ENCODE assay signal across 16 cellular contexts in genomic region chr7:38907066-38907465, GRCh38. TPM values are rescaled to one million over a fixed set of nuclear protein-coding genes. Genes with fewer than 3 reads are reported as not detected.
DNase-seq lines count a peak whose midpoint lies in the region; ATAC-seq and TF ChIP-seq lines count a peak whose summit lies in the region.
"Had no signal": no experiment of that assay in that cellular context is flagged by ENCODE, and none has a peak within 500 bp of the region (broad histone marks: within the 10 kb centered on the region; RNA-seq: fewer than 3 reads in every experiment).

No MANE protein-coding gene starts in this region.

- H3K4me3 ChIP-seq in BLaER1 treated with 17β-estradiol and CSF1 and Interleukin-3, amounts not matched to agents 10 nM and 100 nM, result no peak overlapping the region; a peak in 1 of 20 replicates
- H3K4me3 ChIP-seq in CD8-positive, alpha-beta T cell (ENCODE audit: low read depth, low read length), result no peak overlapping the region
- H3K4me3 ChIP-seq in OCI-LY3 (ENCODE audit: low read length), result no peak overlapping the region
- H3K4me3 ChIP-seq in hepatocyte, result no peak overlapping the region
- no peak overlapping the region for H3K4me3 ChIP-seq in WERI-Rb-1 (ENCODE audit: low read depth, low read length)

- intact Hi-C loops in CD8-positive, alpha-beta T cell (cut with DNase I, micrococcal nuclease), result loop anchor here in 1 of 2 experiments (5.0 kb wide), 2 partner anchors 800 to 825 kb away; no protein-coding TSS in a partner anchor

- no peaks in the 10 kb centered on the region for H3K27me3 Mint-ChIP-seq in CD8-positive, alpha-beta T cell (ENCODE audit: low read depth)

- peaks cover 45% of the 10 kb centered on the region for H3K4me1 Mint-ChIP-seq in CD8-positive, alpha-beta T cell (ENCODE audit: low read depth)

- H3K9me3 ChIP-seq in BLaER1 treated with 17β-estradiol and CSF1 and Interleukin-3, amounts not matched to agents 10 nM and 100 nM (replicated peaks in 1 of 11), result no peaks in the 10 kb centered on the region
- no peaks in the 10 kb centered on the region for H3K9me3 ChIP-seq in CD8-positive, alpha-beta T cell (ENCODE audit: low read length)
- H3K9me3 ChIP-seq in OCI-LY3 (ENCODE audit: insufficient read depth, low read length), result no peaks in the 10 kb centered on the region
- no peaks in the 10 kb centered on the region for H3K9me3 ChIP-seq in hepatocyte (ENCODE audit: low read depth)
- no peaks in the 10 kb centered on the region for H3K9me3 ChIP-seq in WERI-Rb-1 (ENCODE audit: severe bottlenecking)

- no peak overlapping the region for H3K27ac Mint-ChIP-seq in CD8-positive, alpha-beta T cell
- H3K27ac Mint-ChIP-seq: activated T-cell treated with anti-CD3 and anti-CD28 coated beads, Interleukin-2, amount 50 U/mL, for 72 hours had no signal

- no peaks in the 10 kb centered on the region for H3K9me2 ChIP-seq in hepatocyte (replicated peaks; ENCODE audit: insufficient read depth)

- H3K27me3 ChIP-seq in BLaER1 treated with 17β-estradiol and CSF1 and Interleukin-3, amounts not matched to agents 10 nM and 100 nM, result no peaks in the 10 kb centered on the region
- no peaks in the 10 kb centered on the region for H3K27me3 ChIP-seq in CD8-positive, alpha-beta T cell (ENCODE audit: insufficient read depth, low read length)
- H3K27me3 ChIP-seq in OCI-LY3 (ENCODE audit: low read depth, low read length) (no peaks in the 10 kb centered on the region), hepatocyte (no peaks in the 10 kb centered on the region), WERI-Rb-1 (ENCODE audit: insufficient read depth, low read depth, severe bottlenecking) (no peaks in the 10 kb centered on the region)

- peak overlapping the region; percentile 35 for H3K4me3 Mint-ChIP-seq in CD8-positive, alpha-beta T cell

- TF ChIP-seq CTCF in CD8-positive, alpha-beta T cell (IDR thresholded peaks at IDR 0.05), result no peak
- TF ChIP-seq CTCF in OCI-LY3 (IDR thresholded peaks at IDR 0.05; ENCODE audit: low read depth, low read length) (no peak), hepatocyte (IDR thresholded peaks at IDR 0.05; ENCODE audit: poor library complexity) (no peak), WERI-Rb-1 (IDR thresholded peaks at IDR 0.05; ENCODE audit: low read depth, low read length) (no peak)

- peaks cover 0 to 54% (median 0%) of the 10 kb centered on the region in 11 experiments; a peak in 8 of 22 replicates for H4K20me1 ChIP-seq in BLaER1 treated with 17β-estradiol and CSF1 and Interleukin-3, amounts not matched to agents 10 nM and 100 nM
- H4K20me1 ChIP-seq in OCI-LY3 (ENCODE audit: insufficient read depth, low read length) (no peaks in the 10 kb centered on the region), hepatocyte (ENCODE audit: insufficient read depth, poor library complexity, severe bottlenecking) (no peaks in the 10 kb centered on the region)

- H3K79me2 ChIP-seq in OCI-LY3 (ENCODE audit: low read length) (peaks cover 59% of the 10 kb centered on the region), hepatocyte (peaks cover 53% of the 10 kb centered on the region)

- peak overlapping the region in 10 of 11 experiments; percentile 2 to 91 (median 30); a peak in 13 of 22 replicates for H3K4me2 ChIP-seq in BLaER1 treated with 17β-estradiol and CSF1 and Interleukin-3, amounts not matched to agents 10 nM and 100 nM
- H3K4me2 ChIP-seq in OCI-LY3 (ENCODE audit: low read length), result peak overlapping the region; percentile 77; the same call in 1 of the 2 replicates
- peak overlapping the region; percentile 85 for H3K4me2 ChIP-seq in hepatocyte

- H3K36me3 ChIP-seq in BLaER1 treated with 17β-estradiol and CSF1 and Interleukin-3, amounts not matched to agents 10 nM and 100 nM, result peaks cover 0 to 8% (median 0%) of the 10 kb centered on the region in 11 experiments; a peak in 2 of 22 replicates
- no peaks in the 10 kb centered on the region for H3K36me3 ChIP-seq in CD8-positive, alpha-beta T cell (ENCODE audit: insufficient read depth, low read length)
- peaks cover 11% of the 10 kb centered on the region for H3K36me3 ChIP-seq in OCI-LY3 (replicated peaks; ENCODE audit: low read depth, low read length)
- no peaks in the 10 kb centered on the region for H3K36me3 ChIP-seq in hepatocyte (replicated peaks; ENCODE audit: insufficient read depth, low read depth)
- H3K36me3 ChIP-seq in WERI-Rb-1, result no peaks in the 10 kb centered on the region

- H3K9me3 Mint-ChIP-seq in CD8-positive, alpha-beta T cell, result no peaks in the 10 kb centered on the region
- H3K9me3 Mint-ChIP-seq: activated T-cell treated with anti-CD3 and anti-CD28 coated beads, Interleukin-2, amount 50 U/mL, for 72 hours had no signal

- CTCF ChIA-PET in CD8-positive, alpha-beta T cell (lab: Charles Lee), result no interaction called here

- H3K4me1 ChIP-seq in BLaER1 treated with 17β-estradiol and CSF1 and Interleukin-3, amounts not matched to agents 10 nM and 100 nM, result peaks cover 22 to 49% (median 32%) of the 10 kb centered on the region in 10 experiments
- H3K4me1 ChIP-seq in CD8-positive, alpha-beta T cell (ENCODE audit: insufficient read depth, low read length), result peaks cover 11% of the 10 kb centered on the region
- H3K4me1 ChIP-seq in OCI-LY3 (ENCODE audit: low read length) (peaks cover 43% of the 10 kb centered on the region), hepatocyte (ENCODE audit: insufficient read depth) (no peaks in the 10 kb centered on the region)

- ATAC-seq in CD8-positive, alpha-beta T cell, result no peak
- no peak for ATAC-seq in GM21367 (IDR thresholded peaks at IDR 0.05; ENCODE audit: unreplicated experiment)
- ATAC-seq: activated T-cell treated with anti-CD3 and anti-CD28 coated beads, Interleukin-2, amount 50 U/mL, for 72 hours; esophagus mucosa had no signal

- H3K27ac ChIP-seq in BLaER1 treated with 17β-estradiol and CSF1 and Interleukin-3, amounts not matched to agents 10 nM and 100 nM, result no peak overlapping the region
- no peak overlapping the region for H3K27ac ChIP-seq in CD8-positive, alpha-beta T cell (ENCODE audit: low read depth, low read length)
- H3K27ac ChIP-seq in OCI-LY3 (ENCODE audit: low read length), result peak overlapping the region; percentile 36; the same call in 1 of the 2 replicates
- H3K27ac ChIP-seq in hepatocyte, result no peak overlapping the region
- no peak overlapping the region for H3K27ac ChIP-seq in WERI-Rb-1

- DNase-seq in CD8-positive, alpha-beta T cell, result no peak
- DNase-seq in hepatocyte (ENCODE audit: low spot score) (no peak), WERI-Rb-1 (no peak), COLO829 (ENCODE audit: low spot score) (no peak)
- DNase-seq in activated CD4-positive, CD25-positive, alpha-beta regulatory T cell treated with anti-CD3 and anti-CD28 coated beads, Interleukin-2, amount 50 U/mL, for 72 hours, result no peak
- DNase-seq: activated CD4-positive, alpha-beta T cell treated with anti-CD3 and anti-CD28 coated beads for 48 hours; activated T-cell treated with anti-CD3 and anti-CD28 coated beads, Interleukin-2, amount 50 U/mL, for 72 hours; C1 segment of cervical spinal cord; kidney; NCI-H187 treated with DMSO at 0.1 percent for 48 hours; NCI-H524; SW 1271 had no signal

- no peak overlapping the region for H3K9ac ChIP-seq in BLaER1 treated with 17β-estradiol and CSF1 and Interleukin-3, amounts not matched to agents 10 nM and 100 nM
- H3K9ac ChIP-seq in OCI-LY3 (ENCODE audit: low read length), result no peak overlapping the region

- 87% methylated on average over 3 of the region's 3 CpGs for WGBS in hepatocyte (ENCODE audit: low lambda C conversion rate, missing lambda C conversion rate)

- H2AFZ ChIP-seq in OCI-LY3 (ENCODE audit: low read depth, low read length) (no peak overlapping the region), hepatocyte (no peak overlapping the region)

- POLR2A ChIA-PET in CD8-positive, alpha-beta T cell (lab: Charles Lee), result no interaction called here

- H3K36me3 Mint-ChIP-seq in CD8-positive, alpha-beta T cell, result peaks cover 8% of the 10 kb centered on the region

RNA-seq across cellular contexts. Expression of gene VPS41, which starts 1.9 kb away (rescaled TPM):
- total RNA-seq in CD8-positive, alpha-beta T cell, result 10 to 100 TPM; 16.3 to 23.0 TPM
- 53.0 and 70.9 TPM in 2 replicates for total RNA-seq in hepatocyte
- polyA plus RNA-seq in hepatocyte, result 40.1 and 43.6 TPM in 2 replicates

Comparison
In these comparisons a context has a peak if more than half of its experiments do, and no peak if none do; other contexts are left out.
1. H3K4me2 ChIP-seq: peak in every context shown above with its lines; median percentile 85 in hepatocyte; 77 in OCI-LY3; 30 in BLaER1 treated with 17β-estradiol and CSF1 and Interleukin-3, amounts not matched to agents 10 nM and 100 nM.